1 cellular context compared by ENCODE assay signal in the genomic region with DNA sequence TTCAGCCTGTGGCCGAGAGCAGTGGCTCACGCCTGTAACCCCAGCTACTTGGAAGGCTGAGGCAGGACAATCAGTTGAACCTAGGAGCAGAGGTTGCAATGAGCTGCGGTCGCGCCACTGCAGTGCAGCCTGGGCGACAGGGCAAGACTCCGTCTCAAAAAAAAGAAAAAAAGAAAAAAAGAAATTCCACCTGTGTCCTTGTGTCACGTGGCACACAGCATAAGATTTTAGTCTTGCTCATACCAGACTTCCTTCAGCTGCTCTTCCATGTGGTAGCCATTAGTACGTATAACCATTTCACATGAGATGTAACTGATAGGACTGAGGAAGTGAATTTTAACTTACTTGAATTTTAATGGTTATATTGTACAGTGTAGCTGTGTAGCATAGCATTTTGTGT.
TF ChIP-seq lines count a peak whose summit lies in the region.

No MANE protein-coding gene starts in this region.

TF ChIP-seq in GM12878, 131 proteins besides CTCF, POLR2A, EP300 and RAD21 (continued from another document and continues in another):
- TF ChIP-seq, protein P1, sequence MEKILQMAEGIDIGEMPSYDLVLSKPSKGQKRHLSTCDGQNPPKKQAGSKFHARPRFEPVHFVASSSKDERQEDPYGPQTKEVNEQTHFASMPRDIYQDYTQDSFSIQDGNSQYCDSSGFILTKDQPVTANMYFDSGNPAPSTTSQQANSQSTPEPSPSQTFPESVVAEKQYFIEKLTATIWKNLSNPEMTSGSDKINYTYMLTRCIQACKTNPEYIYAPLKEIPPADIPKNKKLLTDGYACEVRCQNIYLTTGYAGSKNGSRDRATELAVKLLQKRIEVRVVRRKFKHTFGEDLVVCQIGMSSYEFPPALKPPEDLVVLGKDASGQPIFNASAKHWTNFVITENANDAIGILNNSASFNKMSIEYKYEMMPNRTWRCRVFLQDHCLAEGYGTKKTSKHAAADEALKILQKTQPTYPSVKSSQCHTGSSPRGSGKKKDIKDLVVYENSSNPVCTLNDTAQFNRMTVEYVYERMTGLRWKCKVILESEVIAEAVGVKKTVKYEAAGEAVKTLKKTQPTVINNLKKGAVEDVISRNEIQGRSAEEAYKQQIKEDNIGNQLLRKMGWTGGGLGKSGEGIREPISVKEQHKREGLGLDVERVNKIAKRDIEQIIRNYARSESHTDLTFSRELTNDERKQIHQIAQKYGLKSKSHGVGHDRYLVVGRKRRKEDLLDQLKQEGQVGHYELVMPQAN (conservative IDR thresholded peaks at IDR 0.05), result peak; percentile 51; the same call in 1 of the 2 replicates
- TF ChIP-seq, protein P2, sequence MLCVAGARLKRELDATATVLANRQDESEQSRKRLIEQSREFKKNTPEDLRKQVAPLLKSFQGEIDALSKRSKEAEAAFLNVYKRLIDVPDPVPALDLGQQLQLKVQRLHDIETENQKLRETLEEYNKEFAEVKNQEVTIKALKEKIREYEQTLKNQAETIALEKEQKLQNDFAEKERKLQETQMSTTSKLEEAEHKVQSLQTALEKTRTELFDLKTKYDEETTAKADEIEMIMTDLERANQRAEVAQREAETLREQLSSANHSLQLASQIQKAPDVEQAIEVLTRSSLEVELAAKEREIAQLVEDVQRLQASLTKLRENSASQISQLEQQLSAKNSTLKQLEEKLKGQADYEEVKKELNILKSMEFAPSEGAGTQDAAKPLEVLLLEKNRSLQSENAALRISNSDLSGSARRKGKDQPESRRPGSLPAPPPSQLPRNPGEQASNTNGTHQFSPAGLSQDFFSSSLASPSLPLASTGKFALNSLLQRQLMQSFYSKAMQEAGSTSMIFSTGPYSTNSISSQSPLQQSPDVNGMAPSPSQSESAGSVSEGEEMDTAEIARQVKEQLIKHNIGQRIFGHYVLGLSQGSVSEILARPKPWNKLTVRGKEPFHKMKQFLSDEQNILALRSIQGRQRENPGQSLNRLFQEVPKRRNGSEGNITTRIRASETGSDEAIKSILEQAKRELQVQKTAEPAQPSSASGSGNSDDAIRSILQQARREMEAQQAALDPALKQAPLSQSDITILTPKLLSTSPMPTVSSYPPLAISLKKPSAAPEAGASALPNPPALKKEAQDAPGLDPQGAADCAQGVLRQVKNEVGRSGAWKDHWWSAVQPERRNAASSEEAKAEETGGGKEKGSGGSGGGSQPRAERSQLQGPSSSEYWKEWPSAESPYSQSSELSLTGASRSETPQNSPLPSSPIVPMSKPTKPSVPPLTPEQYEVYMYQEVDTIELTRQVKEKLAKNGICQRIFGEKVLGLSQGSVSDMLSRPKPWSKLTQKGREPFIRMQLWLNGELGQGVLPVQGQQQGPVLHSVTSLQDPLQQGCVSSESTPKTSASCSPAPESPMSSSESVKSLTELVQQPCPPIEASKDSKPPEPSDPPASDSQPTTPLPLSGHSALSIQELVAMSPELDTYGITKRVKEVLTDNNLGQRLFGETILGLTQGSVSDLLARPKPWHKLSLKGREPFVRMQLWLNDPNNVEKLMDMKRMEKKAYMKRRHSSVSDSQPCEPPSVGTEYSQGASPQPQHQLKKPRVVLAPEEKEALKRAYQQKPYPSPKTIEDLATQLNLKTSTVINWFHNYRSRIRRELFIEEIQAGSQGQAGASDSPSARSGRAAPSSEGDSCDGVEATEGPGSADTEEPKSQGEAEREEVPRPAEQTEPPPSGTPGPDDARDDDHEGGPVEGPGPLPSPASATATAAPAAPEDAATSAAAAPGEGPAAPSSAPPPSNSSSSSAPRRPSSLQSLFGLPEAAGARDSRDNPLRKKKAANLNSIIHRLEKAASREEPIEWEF (IDR thresholded peaks at IDR 0.05; ENCODE audit: insufficient replicate concordance, low read depth, low read length), result no peak
- TF ChIP-seq JUNB (IDR thresholded peaks at IDR 0.05) (no peak), ZBED1 (IDR thresholded peaks at IDR 0.05; ENCODE audit: borderline replicate concordance) (no peak), NFIC (IDR thresholded peaks at IDR 0.05; ENCODE audit: low read depth, low read length) (0 out of 2 replicates have a peak, but pooled peaks have one; percentile 14), SUZ12 (IDR thresholded peaks at IDR 0.05; ENCODE audit: unreplicated experiment) (no peak), SREBF2 (IDR thresholded peaks at IDR 0.05; ENCODE audit: low read length) (no peak), SPI1 (IDR thresholded peaks at IDR 0.05; ENCODE audit: borderline replicate concordance, insufficient read depth, low read depth, low read length) (no peak), PAX5 (IDR thresholded peaks at IDR 0.05; ENCODE audit: borderline replicate concordance, low read depth, low read length) (no peak), FOS (IDR thresholded peaks at IDR 0.05; ENCODE audit: borderline replicate concordance, extremely low read depth, insufficient read length) (no peak), ZZZ3 (IDR thresholded peaks at IDR 0.05; ENCODE audit: control insufficient read depth, insufficient read length, low read depth) (no peak), GABPA (IDR thresholded peaks at IDR 0.05; ENCODE audit: low read depth) (no peak), RFX5 (IDR thresholded peaks at IDR 0.05; ENCODE audit: low read depth, low read length) (no peak), MTA3 (IDR thresholded peaks at IDR 0.05; ENCODE audit: borderline replicate concordance, low read length) (no peak), HDAC6 (IDR thresholded peaks at IDR 0.05; ENCODE audit: unreplicated experiment) (no peak), KDM1A (IDR thresholded peaks at IDR 0.05; ENCODE audit: borderline replicate concordance) (no peak), BHLHE40 (IDR thresholded peaks at IDR 0.05; ENCODE audit: borderline replicate concordance in 1 of 2, low read depth in 2 of 2, low read length in 1 of 2) (0 out of 4 replicates have a peak, but pooled peaks of 1 of the 2 experiments have one; percentile 36), IKZF1 (conservative IDR thresholded peaks at IDR 0.05) (no peak), SMAD1 (IDR thresholded peaks at IDR 0.05; ENCODE audit: low read depth, partially characterized antibody) (no peak), YBX1 (IDR thresholded peaks at IDR 0.05) (no peak), TBL1XR1 (IDR thresholded peaks at IDR 0.05; ENCODE audit: low read depth, low read length) (no peak), SP1 (IDR thresholded peaks at IDR 0.05; ENCODE audit: low read depth, low read length) (no peak)
- TF ChIP-seq, protein P3, sequence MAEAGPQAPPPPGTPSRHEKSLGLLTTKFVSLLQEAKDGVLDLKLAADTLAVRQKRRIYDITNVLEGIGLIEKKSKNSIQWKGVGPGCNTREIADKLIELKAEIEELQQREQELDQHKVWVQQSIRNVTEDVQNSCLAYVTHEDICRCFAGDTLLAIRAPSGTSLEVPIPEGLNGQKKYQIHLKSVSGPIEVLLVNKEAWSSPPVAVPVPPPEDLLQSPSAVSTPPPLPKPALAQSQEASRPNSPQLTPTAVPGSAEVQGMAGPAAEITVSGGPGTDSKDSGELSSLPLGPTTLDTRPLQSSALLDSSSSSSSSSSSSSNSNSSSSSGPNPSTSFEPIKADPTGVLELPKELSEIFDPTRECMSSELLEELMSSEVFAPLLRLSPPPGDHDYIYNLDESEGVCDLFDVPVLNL (IDR thresholded peaks at IDR 0.05; ENCODE audit: low read depth, low read length), result no peak
- TF ChIP-seq, protein P4, sequence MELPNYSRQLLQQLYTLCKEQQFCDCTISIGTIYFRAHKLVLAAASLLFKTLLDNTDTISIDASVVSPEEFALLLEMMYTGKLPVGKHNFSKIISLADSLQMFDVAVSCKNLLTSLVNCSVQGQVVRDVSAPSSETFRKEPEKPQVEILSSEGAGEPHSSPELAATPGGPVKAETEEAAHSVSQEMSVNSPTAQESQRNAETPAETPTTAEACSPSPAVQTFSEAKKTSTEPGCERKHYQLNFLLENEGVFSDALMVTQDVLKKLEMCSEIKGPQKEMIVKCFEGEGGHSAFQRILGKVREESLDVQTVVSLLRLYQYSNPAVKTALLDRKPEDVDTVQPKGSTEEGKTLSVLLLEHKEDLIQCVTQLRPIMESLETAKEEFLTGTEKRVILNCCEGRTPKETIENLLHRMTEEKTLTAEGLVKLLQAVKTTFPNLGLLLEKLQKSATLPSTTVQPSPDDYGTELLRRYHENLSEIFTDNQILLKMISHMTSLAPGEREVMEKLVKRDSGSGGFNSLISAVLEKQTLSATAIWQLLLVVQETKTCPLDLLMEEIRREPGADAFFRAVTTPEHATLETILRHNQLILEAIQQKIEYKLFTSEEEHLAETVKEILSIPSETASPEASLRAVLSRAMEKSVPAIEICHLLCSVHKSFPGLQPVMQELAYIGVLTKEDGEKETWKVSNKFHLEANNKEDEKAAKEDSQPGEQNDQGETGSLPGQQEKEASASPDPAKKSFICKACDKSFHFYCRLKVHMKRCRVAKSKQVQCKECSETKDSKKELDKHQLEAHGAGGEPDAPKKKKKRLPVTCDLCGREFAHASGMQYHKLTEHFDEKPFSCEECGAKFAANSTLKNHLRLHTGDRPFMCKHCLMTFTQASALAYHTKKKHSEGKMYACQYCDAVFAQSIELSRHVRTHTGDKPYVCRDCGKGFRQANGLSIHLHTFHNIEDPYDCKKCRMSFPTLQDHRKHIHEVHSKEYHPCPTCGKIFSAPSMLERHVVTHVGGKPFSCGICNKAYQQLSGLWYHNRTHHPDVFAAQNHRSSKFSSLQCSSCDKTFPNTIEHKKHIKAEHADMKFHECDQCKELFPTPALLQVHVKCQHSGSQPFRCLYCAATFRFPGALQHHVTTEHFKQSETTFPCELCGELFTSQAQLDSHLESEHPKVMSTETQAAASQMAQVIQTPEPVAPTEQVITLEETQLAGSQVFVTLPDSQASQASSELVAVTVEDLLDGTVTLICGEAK (IDR thresholded peaks at IDR 0.05; ENCODE audit: borderline replicate concordance), result no peak
- TF ChIP-seq, protein P5, sequence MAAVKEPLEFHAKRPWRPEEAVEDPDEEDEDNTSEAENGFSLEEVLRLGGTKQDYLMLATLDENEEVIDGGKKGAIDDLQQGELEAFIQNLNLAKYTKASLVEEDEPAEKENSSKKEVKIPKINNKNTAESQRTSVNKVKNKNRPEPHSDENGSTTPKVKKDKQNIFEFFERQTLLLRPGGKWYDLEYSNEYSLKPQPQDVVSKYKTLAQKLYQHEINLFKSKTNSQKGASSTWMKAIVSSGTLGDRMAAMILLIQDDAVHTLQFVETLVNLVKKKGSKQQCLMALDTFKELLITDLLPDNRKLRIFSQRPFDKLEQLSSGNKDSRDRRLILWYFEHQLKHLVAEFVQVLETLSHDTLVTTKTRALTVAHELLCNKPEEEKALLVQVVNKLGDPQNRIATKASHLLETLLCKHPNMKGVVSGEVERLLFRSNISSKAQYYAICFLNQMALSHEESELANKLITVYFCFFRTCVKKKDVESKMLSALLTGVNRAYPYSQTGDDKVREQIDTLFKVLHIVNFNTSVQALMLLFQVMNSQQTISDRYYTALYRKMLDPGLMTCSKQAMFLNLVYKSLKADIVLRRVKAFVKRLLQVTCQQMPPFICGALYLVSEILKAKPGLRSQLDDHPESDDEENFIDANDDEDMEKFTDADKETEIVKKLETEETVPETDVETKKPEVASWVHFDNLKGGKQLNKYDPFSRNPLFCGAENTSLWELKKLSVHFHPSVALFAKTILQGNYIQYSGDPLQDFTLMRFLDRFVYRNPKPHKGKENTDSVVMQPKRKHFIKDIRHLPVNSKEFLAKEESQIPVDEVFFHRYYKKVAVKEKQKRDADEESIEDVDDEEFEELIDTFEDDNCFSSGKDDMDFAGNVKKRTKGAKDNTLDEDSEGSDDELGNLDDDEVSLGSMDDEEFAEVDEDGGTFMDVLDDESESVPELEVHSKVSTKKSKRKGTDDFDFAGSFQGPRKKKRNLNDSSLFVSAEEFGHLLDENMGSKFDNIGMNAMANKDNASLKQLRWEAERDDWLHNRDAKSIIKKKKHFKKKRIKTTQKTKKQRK (IDR thresholded peaks at IDR 0.05; ENCODE audit: low read depth, low read length), result no peak
- TF ChIP-seq, protein P6, sequence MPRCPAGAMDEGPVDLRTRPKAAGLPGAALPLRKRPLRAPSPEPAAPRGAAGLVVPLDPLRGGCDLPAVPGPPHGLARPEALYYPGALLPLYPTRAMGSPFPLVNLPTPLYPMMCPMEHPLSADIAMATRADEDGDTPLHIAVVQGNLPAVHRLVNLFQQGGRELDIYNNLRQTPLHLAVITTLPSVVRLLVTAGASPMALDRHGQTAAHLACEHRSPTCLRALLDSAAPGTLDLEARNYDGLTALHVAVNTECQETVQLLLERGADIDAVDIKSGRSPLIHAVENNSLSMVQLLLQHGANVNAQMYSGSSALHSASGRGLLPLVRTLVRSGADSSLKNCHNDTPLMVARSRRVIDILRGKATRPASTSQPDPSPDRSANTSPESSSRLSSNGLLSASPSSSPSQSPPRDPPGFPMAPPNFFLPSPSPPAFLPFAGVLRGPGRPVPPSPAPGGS (IDR thresholded peaks at IDR 0.05; ENCODE audit: borderline replicate concordance, insufficient read depth, low read depth, low read length, poor library complexity, severe bottlenecking), result no peak
- TF ChIP-seq, protein P7, sequence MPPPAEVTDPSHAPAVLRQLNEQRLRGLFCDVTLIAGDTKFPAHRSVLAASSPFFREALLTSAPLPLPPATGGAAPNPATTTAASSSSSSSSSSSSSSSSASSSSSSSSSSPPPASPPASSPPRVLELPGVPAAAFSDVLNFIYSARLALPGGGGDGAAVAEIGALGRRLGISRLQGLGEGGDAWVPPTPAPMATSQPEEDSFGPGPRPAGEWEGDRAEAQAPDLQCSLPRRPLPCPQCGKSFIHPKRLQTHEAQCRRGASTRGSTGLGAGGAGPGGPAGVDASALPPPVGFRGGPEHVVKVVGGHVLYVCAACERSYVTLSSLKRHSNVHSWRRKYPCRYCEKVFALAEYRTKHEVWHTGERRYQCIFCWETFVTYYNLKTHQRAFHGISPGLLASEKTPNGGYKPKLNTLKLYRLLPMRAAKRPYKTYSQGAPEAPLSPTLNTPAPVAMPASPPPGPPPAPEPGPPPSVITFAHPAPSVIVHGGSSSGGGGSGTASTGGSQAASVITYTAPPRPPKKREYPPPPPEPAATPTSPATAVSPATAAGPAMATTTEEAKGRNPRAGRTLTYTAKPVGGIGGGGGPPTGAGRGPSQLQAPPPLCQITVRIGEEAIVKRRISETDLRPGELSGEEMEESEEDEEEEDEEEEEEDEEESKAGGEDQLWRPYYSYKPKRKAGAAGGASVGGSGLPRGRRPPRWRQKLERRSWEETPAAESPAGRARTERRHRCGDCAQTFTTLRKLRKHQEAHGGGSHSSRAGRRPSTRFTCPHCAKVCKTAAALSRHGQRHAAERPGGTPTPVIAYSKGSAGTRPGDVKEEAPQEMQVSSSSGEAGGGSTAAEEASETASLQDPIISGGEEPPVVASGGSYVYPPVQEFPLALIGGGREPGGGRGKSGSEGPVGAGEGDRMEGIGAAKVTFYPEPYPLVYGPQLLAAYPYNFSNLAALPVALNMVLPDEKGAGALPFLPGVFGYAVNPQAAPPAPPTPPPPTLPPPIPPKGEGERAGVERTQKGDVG (CRISPR knock-in tag; IDR thresholded peaks at IDR 0.05), result no peak
- TF ChIP-seq, protein P8, sequence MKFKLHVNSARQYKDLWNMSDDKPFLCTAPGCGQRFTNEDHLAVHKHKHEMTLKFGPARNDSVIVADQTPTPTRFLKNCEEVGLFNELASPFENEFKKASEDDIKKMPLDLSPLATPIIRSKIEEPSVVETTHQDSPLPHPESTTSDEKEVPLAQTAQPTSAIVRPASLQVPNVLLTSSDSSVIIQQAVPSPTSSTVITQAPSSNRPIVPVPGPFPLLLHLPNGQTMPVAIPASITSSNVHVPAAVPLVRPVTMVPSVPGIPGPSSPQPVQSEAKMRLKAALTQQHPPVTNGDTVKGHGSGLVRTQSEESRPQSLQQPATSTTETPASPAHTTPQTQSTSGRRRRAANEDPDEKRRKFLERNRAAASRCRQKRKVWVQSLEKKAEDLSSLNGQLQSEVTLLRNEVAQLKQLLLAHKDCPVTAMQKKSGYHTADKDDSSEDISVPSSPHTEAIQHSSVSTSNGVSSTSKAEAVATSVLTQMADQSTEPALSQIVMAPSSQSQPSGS (IDR thresholded peaks at IDR 0.05; ENCODE audit: low read length), result no peak
